In the genomic region with DNA sequence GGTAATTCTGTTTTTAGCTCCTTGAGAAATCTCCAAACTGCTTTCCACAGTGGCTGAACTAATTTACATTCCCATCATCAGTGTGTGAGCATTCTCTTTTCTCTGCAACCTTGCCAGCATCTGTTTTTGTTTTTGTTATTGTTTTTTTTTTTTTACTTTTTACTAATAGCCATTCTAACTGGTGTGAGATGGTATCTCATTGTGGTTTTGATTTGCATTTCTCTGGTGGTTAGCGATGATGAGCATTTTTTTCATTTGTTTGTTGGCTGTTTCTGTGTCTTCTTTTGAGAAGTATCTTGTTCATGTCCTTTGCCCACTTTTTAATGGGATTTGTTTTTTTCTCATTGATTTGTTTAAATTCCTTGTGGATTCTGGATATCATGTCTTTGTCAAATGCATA, we compare ENCODE assay signal across 27 cellular contexts.
"Had no signal": no experiment of that assay in that cellular context is flagged by ENCODE, and none has a peak within 500 bp of the region (broad histone marks: within the 10 kb centered on the region; RNA-seq: fewer than 3 reads in every experiment).

No MANE protein-coding gene starts in this region.

- DNase-seq: nephron progenitor cell; nucleus accumbens; pancreas; psoas muscle; right cardiac atrium; right lobe of liver; sigmoid colon; small intestine; stimulated activated CD4-positive, alpha-beta T cell treated with anti-CD3 and anti-CD28 coated beads, Interleukin-15, amount 100 ng/mL, for 24 hours; stimulated activated CD4-positive, alpha-beta T cell treated with anti-CD3 and anti-CD28 coated beads, Interleukin-2, amount 100 ng/mL, for 48 hours; stimulated activated CD4-positive, alpha-beta T cell treated with anti-CD3 and anti-CD28 coated beads, Interleukin-4, amount 100 ng/mL, for 24 hours; stimulated activated naive B cell treated with anti-CD40 and anti-IgM and Interleukin-4, amounts not matched to agents 10 μg/mL and 1 μg/mL and 100 μg/mL, for 72 hours; stimulated activated naive CD4-positive, alpha-beta T cell treated with Interleukin-2 at 50 U/mL for 16 hours; stomach; thyroid gland; trophoblast cell; upper lobe of left lung had no signal

- H3K36me3 ChIP-seq: neutrophil, pancreas, right lobe of liver, thoracic aorta, thyroid gland, upper lobe of left lung, vagina had no signal

- H3K27ac ChIP-seq: neutrophil, pancreas, psoas muscle, right lobe of liver, sigmoid colon, stomach, thoracic aorta, thyroid gland, tibial nerve, upper lobe of left lung, vagina had no signal

- H3K4me3 ChIP-seq: pancreas, psoas muscle, right lobe of liver, sigmoid colon, stomach, thoracic aorta, thyroid gland, tibial nerve, upper lobe of left lung, vagina had no signal

- H3K36me3 Mint-ChIP-seq: natural killer cell treated with Interleukin-12 subunit alpha and Interleukin-12 subunit beta and Interleukin-15 and Interleukin-18, amount 100 ng/mL, for 72 hours; stimulated activated effector memory CD8-positive, alpha-beta T cell treated with anti-CD3 and anti-CD28 coated beads, Interleukin-12 subunit alpha, Interleukin-12 subunit beta, amount 100 ng/mL, for 72 hours; stimulated activated naive B cell treated with anti-CD40 and anti-IgM and Interleukin-4, amounts not matched to agents 10 μg/mL and 1 μg/mL and 100 μg/mL, for 72 hours had no signal

- H3K4me1 Mint-ChIP-seq: stimulated activated effector memory CD8-positive, alpha-beta T cell treated with anti-CD3 and anti-CD28 coated beads, Interleukin-12 subunit alpha, Interleukin-12 subunit beta, amount 100 ng/mL, for 72 hours; stimulated activated naive B cell treated with anti-CD40 and anti-IgM and Interleukin-4, amounts not matched to agents 10 μg/mL and 1 μg/mL and 100 μg/mL, for 72 hours had no signal

- H3K9me3 Mint-ChIP-seq: natural killer cell treated with Interleukin-12 subunit alpha and Interleukin-12 subunit beta and Interleukin-15 and Interleukin-18, amount 100 ng/mL, for 72 hours; nephron progenitor cell; neural crest cell; stimulated activated effector memory CD8-positive, alpha-beta T cell treated with anti-CD3 and anti-CD28 coated beads, Interleukin-12 subunit alpha, Interleukin-12 subunit beta, amount 100 ng/mL, for 72 hours; stimulated activated naive B cell treated with anti-CD40 and anti-IgM and Interleukin-4, amounts not matched to agents 10 μg/mL and 1 μg/mL and 100 μg/mL, for 72 hours; stimulated activated naive CD8-positive, alpha-beta T cell treated with anti-CD3 and anti-CD28 coated beads, Interleukin-15, Interleukin-2, amounts not matched to agents 100 ng/mL and 50 ng/mL, for 24 hours had no signal

- H3K27ac Mint-ChIP-seq: natural killer cell treated with Interleukin-12 subunit alpha and Interleukin-12 subunit beta and Interleukin-15 and Interleukin-18, amount 100 ng/mL, for 72 hours; nephron progenitor cell; progenitor cell of endocrine pancreas; stimulated activated effector memory CD8-positive, alpha-beta T cell treated with anti-CD3 and anti-CD28 coated beads, Interleukin-12 subunit alpha, Interleukin-12 subunit beta, amount 100 ng/mL, for 72 hours; stimulated activated naive B cell treated with anti-CD40 and anti-IgM and Interleukin-4, amounts not matched to agents 10 μg/mL and 1 μg/mL and 100 μg/mL, for 72 hours; stimulated activated naive CD8-positive, alpha-beta T cell treated with anti-CD3 and anti-CD28 coated beads, Interleukin-15, Interleukin-2, amounts not matched to agents 100 ng/mL and 50 ng/mL, for 24 hours had no signal

- H3K4me3 Mint-ChIP-seq: natural killer cell treated with Interleukin-12 subunit alpha and Interleukin-12 subunit beta and Interleukin-15 and Interleukin-18, amount 100 ng/mL, for 72 hours; nephron progenitor cell; neural crest cell; stimulated activated effector memory CD8-positive, alpha-beta T cell treated with anti-CD3 and anti-CD28 coated beads, Interleukin-12 subunit alpha, Interleukin-12 subunit beta, amount 100 ng/mL, for 72 hours; stimulated activated naive B cell treated with anti-CD40 and anti-IgM and Interleukin-4, amounts not matched to agents 10 μg/mL and 1 μg/mL and 100 μg/mL, for 72 hours; stimulated activated naive CD8-positive, alpha-beta T cell treated with anti-CD3 and anti-CD28 coated beads, Interleukin-15, Interleukin-2, amounts not matched to agents 100 ng/mL and 50 ng/mL, for 24 hours had no signal

- H3K9me3 ChIP-seq: neutrophil, pancreas, psoas muscle, right lobe of liver, sigmoid colon, stomach, thoracic aorta, thyroid gland, tibial nerve, upper lobe of left lung, vagina had no signal

- H3K4me1 ChIP-seq: pancreas, psoas muscle, right lobe of liver, vagina had no signal

- H3K27me3 Mint-ChIP-seq: progenitor cell of endocrine pancreas had no signal

- FAIRE-seq: pancreas, small intestine, urothelium cell line had no signal

- ATAC-seq: natural killer cell treated with Interleukin-12 subunit alpha and Interleukin-12 subunit beta and Interleukin-15 and Interleukin-18, amount 100 ng/mL, for 72 hours; pancreas; psoas muscle; right cardiac atrium; right lobe of liver; stimulated activated effector memory CD8-positive, alpha-beta T cell treated with anti-CD3 and anti-CD28 coated beads, Interleukin-12 subunit alpha, Interleukin-12 subunit beta, amount 100 ng/mL, for 72 hours; stimulated activated naive B cell treated with anti-CD40 and anti-IgM and Interleukin-4, amounts not matched to agents 10 μg/mL and 1 μg/mL and 100 μg/mL, for 72 hours had no signal

- H3K27me3 ChIP-seq: pancreas, right lobe of liver, sigmoid colon, stomach, thyroid gland, tibial nerve, upper lobe of left lung, vagina had no signal
